Comparison of ENCODE assay signal across 12 cellular contexts in genomic region chr10:31136951-31137885, GRCh38.
A peak's percentile ranks its signal among the peaks of the same experiment; 100 is the strongest.
DNase-seq lines count a peak whose midpoint lies in the region; ATAC-seq, FAIRE-seq and TF ChIP-seq lines count a peak whose summit lies in the region.
"Had no signal": no experiment of that assay in that cellular context is flagged by ENCODE, and none has a peak within 500 bp of the region (broad histone marks: within the 10 kb centered on the region; RNA-seq: fewer than 3 reads in every experiment).

No MANE protein-coding gene starts in this region.

- H3K4me1 Mint-ChIP-seq in T-helper 2 cell treated with Interferon-gamma antibody and Interleukin-4, amounts not matched to agents 5 μg/mL and 100 μg/mL, for 36 hours (ENCODE audit: low read depth) = peaks cover 44% of the 10 kb centered on the region

- H3K27ac Mint-ChIP-seq in T-helper 2 cell treated with Interferon-gamma antibody and Interleukin-4, amounts not matched to agents 5 μg/mL and 100 μg/mL, for 36 hours = peak overlapping the region; percentile 86

- no peak for TF ChIP-seq CTCF in left ventricle myocardium inferior (IDR thresholded peaks at IDR 0.05; ENCODE audit: borderline replicate concordance)
- TF ChIP-seq CTCF in fibroblast of the aortic adventitia (IDR thresholded peaks at IDR 0.05; ENCODE audit: insufficient read depth, low read length) = no peak

- H3K4me1 ChIP-seq in left ventricle myocardium inferior = peaks cover 29% of the 10 kb centered on the region

- no peaks in the 10 kb centered on the region for H3K9me3 ChIP-seq in left ventricle myocardium inferior (replicated peaks)

- peak overlapping the region; percentile 41 for H3K27ac ChIP-seq in left ventricle myocardium inferior (replicated peaks)

- no peaks in the 10 kb centered on the region for H3K36me3 Mint-ChIP-seq in T-helper 2 cell treated with Interferon-gamma antibody and Interleukin-4, amounts not matched to agents 5 μg/mL and 100 μg/mL, for 36 hours (ENCODE audit: low read depth)

- peak overlapping the region; percentile 87 for H3K4me3 Mint-ChIP-seq in T-helper 2 cell treated with Interferon-gamma antibody and Interleukin-4, amounts not matched to agents 5 μg/mL and 100 μg/mL, for 36 hours

- no peaks in the 10 kb centered on the region for H3K9me3 Mint-ChIP-seq in T-helper 2 cell treated with Interferon-gamma antibody and Interleukin-4, amounts not matched to agents 5 μg/mL and 100 μg/mL, for 36 hours

- no peaks in the 10 kb centered on the region for H3K27me3 ChIP-seq in left ventricle myocardium inferior (ENCODE audit: low read depth)

- FAIRE-seq in urothelium cell line (lab: Jason Lieb, UNC) = peak; percentile 55
- FAIRE-seq in GM12892 (lab: Jason Lieb, UNC) = no peak
- FAIRE-seq: endometrium had no signal

- H3K36me3 ChIP-seq in left ventricle myocardium inferior = no peaks in the 10 kb centered on the region

- H3K4me3 ChIP-seq in left ventricle myocardium inferior (no peak overlapping the region), fibroblast of the aortic adventitia (ENCODE audit: low read depth, low read length) (no peak overlapping the region)

- intact Hi-C loops in left ventricle myocardium inferior (cut with micrococcal nuclease) = no loop called here
- intact Hi-C loops in Right ventricle myocardium superior (cut with DNase I) = no loop called here

- DNase-seq in left ventricle myocardium inferior = no peak
- DNase-seq in Right ventricle myocardium superior = no peak
- DNase-seq in T-helper 2 cell treated with Interferon-gamma antibody and Interleukin-4, amounts not matched to agents 5 μg/mL and 100 μg/mL, for 36 hours (ENCODE audit: low spot score) = no peak
- peak; percentile 65 for DNase-seq in fibroblast of the aortic adventitia (ENCODE audit: low read depth)
- no peak for DNase-seq in urothelium cell line (ENCODE audit: low spot score)
- no peak for DNase-seq in GM12892 (ENCODE audit: insufficient read length)
- DNase-seq: activated effector memory CD4-positive, alpha-beta T cell treated with anti-CD3 and anti-CD28 coated beads, Interleukin-2, amount 50 U/mL, for 16 hours; NCI-H1048; NCI-H748 treated with DMSO at 0.1 percent for 48 hours had no signal

- H3K27me3 Mint-ChIP-seq in T-helper 2 cell treated with Interferon-gamma antibody and Interleukin-4, amounts not matched to agents 5 μg/mL and 100 μg/mL, for 36 hours (ENCODE audit: low read depth) = no peaks in the 10 kb centered on the region

- ATAC-seq in Right ventricle myocardium superior (ENCODE audit: poor library complexity) (no peak), HG03097 (IDR thresholded peaks at IDR 0.05; ENCODE audit: low FRiP score, unreplicated experiment) (no peak), HG03280 (IDR thresholded peaks at IDR 0.05; ENCODE audit: unreplicated experiment) (no peak)

- TF ChIP-seq POLR2A in GM12892 (IDR thresholded peaks at IDR 0.05; ENCODE audit: low read depth, low read length) = no peak
